8 cellular contexts compared by ENCODE assay signal in genomic region chr4:142817442-142817841, GRCh38. TPM values are rescaled to one million over a fixed set of nuclear protein-coding genes. Genes with fewer than 3 reads are reported as not detected.
DNase-seq lines count a peak whose midpoint lies in the region; ATAC-seq and TF ChIP-seq lines count a peak whose summit lies in the region.

No MANE protein-coding gene starts in this region.

- H3K36me3 ChIP-seq in mammary epithelial cell (ENCODE audit: insufficient read depth, low read length) = no peaks in the 10 kb centered on the region

- H2AFZ ChIP-seq in mammary epithelial cell (ENCODE audit: low read depth, low read length) = peak overlapping the region; percentile 4

- no peaks in the 10 kb centered on the region for H3K79me2 ChIP-seq in mammary epithelial cell (ENCODE audit: insufficient read depth, low read length)

- CTCF ChIA-PET in RWPE1 (lab: Yijun Ruan, JAX) (no interaction called here), mammary epithelial cell (lab: Charles Lee; ENCODE audit: low non-redundant PET) (no interaction called here)

- H3K27me3 ChIP-seq in mammary epithelial cell (ENCODE audit: insufficient read depth, low read length) = no peaks in the 10 kb centered on the region

- intact Hi-C loops in mammary epithelial cell (cut with micrococcal nuclease) = no loop called here

- ATAC-seq in HG03439 (IDR thresholded peaks at IDR 0.05; ENCODE audit: unreplicated experiment) (no peak), HG03095 (IDR thresholded peaks at IDR 0.05; ENCODE audit: unreplicated experiment) (no peak)

- H3K4me2 ChIP-seq in mammary epithelial cell (ENCODE audit: insufficient read depth, low read depth, low read length) = peak overlapping the region; percentile 59

- no TSS peak for BruUV-seq in mammary epithelial cell (replicated peaks; lab: Mats Ljungman, UMichigan)

- in situ Hi-C loops in mammary epithelial cell (cut with MboI; ENCODE audit: low sequenced_read_pairs in 2 of 2) = no loop called here

- 13% methylated on average over 6 of the region's 6 CpGs for whole genome bisulfite sequencing in mammary epithelial cell (ENCODE audit: low coverage, missing lambda C conversion rate)

- DNase-seq in EH (ENCODE audit: low read depth) (peak; percentile 97), RWPE1 (ENCODE audit: low spot score) (peak; percentile 56), mammary epithelial cell (peak; percentile 88), renal cortical epithelial cell (ENCODE audit: low read depth) (peak; percentile 96), GOT3 (lab: John Stamatoyannopoulos, UW) (no peak), DMS 273 (lab: John Stamatoyannopoulos, UW; ENCODE audit: unreplicated experiment) (no peak)

- H3K27ac ChIP-seq in RWPE1 = no peak overlapping the region
- H3K27ac ChIP-seq in mammary epithelial cell (ENCODE audit: insufficient read depth, low read depth, low read length) = peak overlapping the region; percentile 43

- peaks cover 12% of the 10 kb centered on the region for H3K4me1 ChIP-seq in mammary epithelial cell (ENCODE audit: insufficient read depth, low read length)

- dilution Hi-C loops in mammary epithelial cell (cut with HindIII; ENCODE audit: low sequenced_read_pairs) = no loop called here

- TF ChIP-seq CTCF in RWPE1 (conservative IDR thresholded peaks at IDR 0.05; ENCODE audit: low read depth) = no peak
- no peak for TF ChIP-seq CTCF in mammary epithelial cell (conservative IDR thresholded peaks at IDR 0.05 in 1 of 2, IDR thresholded peaks at IDR 0.05 in 1 of 2; ENCODE audit: extremely low read depth in 1 of 2, insufficient read depth in 1 of 2, low read depth in 1 of 2, low read length in 2 of 2)

- no peaks in the 10 kb centered on the region for H3K9me3 ChIP-seq in mammary epithelial cell (replicated peaks; ENCODE audit: insufficient read depth, low read length)

- H3K9ac ChIP-seq in mammary epithelial cell (ENCODE audit: insufficient read depth, low read length) = no peak overlapping the region

- POLR2A ChIA-PET in RWPE1 (lab: Yijun Ruan, JAX; ENCODE audit: low non-redundant PET) = no interaction called here

- no peak overlapping the region for H3K4me3 ChIP-seq in mammary epithelial cell (replicated peaks in 1 of 3; ENCODE audit: insufficient read depth in 1 of 3, low read depth in 2 of 3, low read length in 3 of 3)

- H4K20me1 ChIP-seq in mammary epithelial cell (ENCODE audit: insufficient read depth, low read length) = no peaks in the 10 kb centered on the region

RNA-seq across cellular contexts. Expression of gene INPP4B, which starts 28.7 kb away (rescaled TPM):
- total RNA-seq in mammary epithelial cell (10 to 100 TPM; 80.0 to 87.2 TPM), renal cortical epithelial cell (16.1 and 16.6 TPM in 2 replicates)
- polyA plus RNA-seq in mammary epithelial cell = 38.5 TPM
- 100 TPM for polyA minus RNA-seq in mammary epithelial cell

Comparison
In these comparisons a context has a peak if more than half of its experiments do, and no peak if none do; other contexts are left out.
1. DNase-seq: peak in EH (single experiment), RWPE1 (single experiment), mammary epithelial cell (single experiment) and renal cortical epithelial cell (single experiment); none in GOT3 (single experiment) and DMS 273 (single experiment).